ENCODE assay signal across 9 cellular contexts in the genomic region with DNA sequence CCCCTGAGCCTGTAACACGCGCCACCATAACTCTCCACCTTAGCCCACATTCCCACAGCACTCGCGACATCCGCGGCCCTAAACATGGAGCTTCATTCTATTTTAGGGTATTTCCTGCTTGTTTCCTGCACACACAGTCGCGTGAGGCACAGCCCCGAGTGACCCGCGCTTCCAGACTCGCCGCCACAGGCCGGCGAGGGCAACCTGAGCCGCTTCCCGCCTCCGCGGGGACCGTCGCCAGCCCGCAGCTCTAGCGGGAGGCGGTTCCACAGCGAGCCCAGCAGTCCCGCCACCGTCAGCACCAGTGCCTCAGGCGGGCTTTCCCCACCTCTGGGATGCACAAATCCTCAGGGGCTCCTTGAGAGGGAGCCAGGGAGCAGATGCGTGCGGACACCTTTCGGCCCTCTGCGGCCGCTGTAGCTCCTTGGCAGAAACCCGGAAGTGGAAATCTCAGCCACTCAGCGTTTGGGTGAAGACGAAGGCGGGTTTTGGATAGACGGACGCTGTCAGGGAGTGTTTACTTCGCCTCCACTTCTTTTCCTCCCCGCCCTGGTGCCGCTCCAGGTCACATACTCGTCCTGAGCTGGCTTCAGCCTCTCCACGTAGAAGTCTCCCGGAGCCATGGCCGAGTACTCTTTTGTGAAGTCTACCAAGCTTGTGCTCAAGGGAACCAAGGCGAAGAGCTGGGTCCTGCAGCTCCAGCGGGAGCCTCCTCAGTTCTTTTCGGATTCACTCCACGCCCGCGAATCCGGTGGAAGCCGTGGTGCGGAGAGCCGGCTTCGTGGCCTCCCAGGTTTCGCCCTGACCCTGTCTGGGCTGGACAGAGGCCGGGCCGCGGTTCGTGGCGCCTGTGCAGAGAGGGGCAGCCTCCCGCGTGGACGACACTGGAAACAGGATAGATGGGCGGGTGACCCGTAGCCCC.
A peak's percentile ranks its signal among the peaks of the same experiment; 100 is the strongest.
DNase-seq lines count a peak whose midpoint lies in the region; ATAC-seq, FAIRE-seq and TF ChIP-seq lines count a peak whose summit lies in the region.
"Had no signal": no experiment of that assay in that cellular context is flagged by ENCODE, and none has a peak within 500 bp of the region (broad histone marks: within the 10 kb centered on the region; RNA-seq: fewer than 3 reads in every experiment).

No MANE protein-coding gene starts in this region.

- intact Hi-C loops in K562 (cut with micrococcal nuclease) (loop anchor here (10.0 kb wide), 1 partner anchor 695 kb away; no protein-coding TSS in a partner anchor), uterus (cut with DNase I; ENCODE audit: low total_unique reads) (no loop called here)

- no peaks in the 10 kb centered on the region for H3K9me1 ChIP-seq in K562 (ENCODE audit: control insufficient read depth, insufficient read depth, low read length)

- TF ChIP-seq CTCF in A549 (IDR thresholded peaks at IDR 0.05) (peak; percentile 39; the same call in 2 of the 3 replicates), K562 (IDR thresholded peaks at IDR 0.05 in 2 of 3, conservative IDR thresholded peaks at IDR 0.05 in 1 of 3; ENCODE audit: insufficient read depth in 2 of 3, low read depth in 1 of 3, low read length in 3 of 3) (peak; percentile 62 to 79 (median 76)), uterus (IDR thresholded peaks at IDR 0.05) (no peak)

- no peak overlapping the region for H3K14ac ChIP-seq in mesenchymal stem cell (ENCODE audit: low read length in 2 of 2)

- H3K23ac ChIP-seq in mesenchymal stem cell (ENCODE audit: low read length in 2 of 2), result no peak overlapping the region

- H3K4ac ChIP-seq in mesenchymal stem cell (ENCODE audit: low read depth in 1 of 2, low read length in 2 of 2), result no peak overlapping the region

- H3K79me1 ChIP-seq in mesenchymal stem cell (replicated peaks; ENCODE audit: low read length, poor library complexity, severe bottlenecking), result no peaks in the 10 kb centered on the region

- DNase-seq in A549 (ENCODE audit: low read depth in 1 of 2, low spot score in 1 of 2), result peak; percentile 60 to 94
- peak; percentile 58 to 97 (median 71) for DNase-seq in K562 (ENCODE audit: extremely low read depth in 1 of 4, low spot score in 3 of 4)
- no peak for DNase-seq in mesenchymal stem cell
- DNase-seq in NCI-H146 (lab: John Stamatoyannopoulos, UW), result no peak
- no peak for DNase-seq in C1 segment of cervical spinal cord (lab: John Stamatoyannopoulos, UW)
- no peak for DNase-seq in uterus
- no peak for DNase-seq in DMS53 treated with DMSO at 0.1 percent for 48 hours (lab: John Stamatoyannopoulos, UW; ENCODE audit: unreplicated experiment)
- DNase-seq: dorsolateral prefrontal cortex had no signal

- H3K27me3 ChIP-seq in K562 (ENCODE audit: control insufficient read depth in 2 of 2, insufficient read depth in 2 of 2, low read length in 2 of 2) (no peaks in the 10 kb centered on the region), mesenchymal stem cell (ENCODE audit: control insufficient read depth in 1 of 2, insufficient read depth in 1 of 2, low read length in 2 of 2) (no peaks in the 10 kb centered on the region), uterus (no peaks in the 10 kb centered on the region)

- H2BK5ac ChIP-seq in mesenchymal stem cell (ENCODE audit: low read depth, low read length, poor library complexity, severe bottlenecking), result no peak overlapping the region

- TF ChIP-seq RAD21 in A549 (conservative IDR thresholded peaks at IDR 0.05 in 1 of 2, IDR thresholded peaks at IDR 0.05 in 1 of 2) (peak in 1 of 2 experiments; percentile 16; a peak in 1 of 5 replicates), K562 (CRISPR knock-in tag; conservative IDR thresholded peaks at IDR 0.05 in 1 of 2, IDR thresholded peaks at IDR 0.05 in 1 of 2) (peak in 1 of 2 experiments; percentile 25; a peak in 2 of 4 replicates)

- no peak for TF ChIP-seq EP300 in A549 (IDR thresholded peaks at IDR 0.05)
- TF ChIP-seq EP300 in K562 (IDR thresholded peaks at IDR 0.05; ENCODE audit: low read length), result peak; percentile 37; the same call in 1 of the 2 replicates

- H2BK120ac ChIP-seq in mesenchymal stem cell (ENCODE audit: low read depth, low read length), result no peak overlapping the region

- WGBS in A549 (ENCODE audit: missing lambda C conversion rate), result 18% methylated on average over 53 of the region's 68 CpGs
- 4% methylated on average over 66 of the region's 68 CpGs for WGBS in K562 (ENCODE audit: insufficient coverage, low coverage, missing lambda C conversion rate)
- WGBS in mesenchymal stem cell, result 84% methylated on average over 65 of the region's 68 CpGs

- H3K79me2 ChIP-seq in K562 (ENCODE audit: control insufficient read depth, insufficient read depth, low read length), result peaks cover 26% of the 10 kb centered on the region

- H3K4me2 ChIP-seq in A549 (peak overlapping the region; percentile 71), K562 (ENCODE audit: insufficient read depth, low read length) (peak overlapping the region; percentile 76), mesenchymal stem cell (ENCODE audit: low read length, poor library complexity, severe bottlenecking) (no peak overlapping the region)

- H3K36me3 ChIP-seq in K562 (ENCODE audit: control insufficient read depth, insufficient read depth, low read length) (no peaks in the 10 kb centered on the region), mesenchymal stem cell (ENCODE audit: control insufficient read depth in 1 of 2, insufficient read depth in 2 of 2, low read depth in 1 of 2, low read length in 2 of 2) (no peaks in the 10 kb centered on the region), uterus (no peaks in the 10 kb centered on the region)

- no peak overlapping the region for H2BK15ac ChIP-seq in mesenchymal stem cell (ENCODE audit: low read depth, poor library complexity, severe bottlenecking)

- H4K91ac ChIP-seq in mesenchymal stem cell (ENCODE audit: low read length), result no peak overlapping the region

- CTCF ChIA-PET in A549 (lab: Yijun Ruan, JAX) (interaction anchor here (0.6 to 1.2 kb wide), 3 partner anchors 23 to 707 kb away, joined by 3 to 4 read pairs (median 3); no protein-coding TSS in a partner anchor), K562 (lab: Yijun Ruan, JAX; ENCODE audit: low intra/inter-chr PET ratio) (no interaction called here)

- H3K27ac ChIP-seq in A549 (peak overlapping the region; percentile 58 to 94), K562 (ENCODE audit: extremely low read depth, low read depth, low read length) (peak overlapping the region; percentile 66), mesenchymal stem cell (ENCODE audit: low read length, poor library complexity, severe bottlenecking) (no peak overlapping the region), uterus (no peak overlapping the region)
- H3K27ac ChIP-seq: dorsolateral prefrontal cortex had no signal

- BruUV-seq in K562 (replicated peaks; lab: Mats Ljungman, UMichigan), result no TSS peak

- H2AK5ac ChIP-seq in mesenchymal stem cell (ENCODE audit: low read length, severe bottlenecking), result no peak overlapping the region

- H4K8ac ChIP-seq in mesenchymal stem cell (ENCODE audit: low read length), result no peak overlapping the region

- peak; percentile 100 for ATAC-seq in A549
- peak; percentile 99 for ATAC-seq in HG02759 (IDR thresholded peaks at IDR 0.05; ENCODE audit: unreplicated experiment)
- peak; percentile 99 for ATAC-seq in K562

- no peak for FAIRE-seq in A549 (lab: Jason Lieb, UNC)
- no peak for FAIRE-seq in K562 (lab: Jason Lieb, UNC)

- H3K18ac ChIP-seq in mesenchymal stem cell (ENCODE audit: low read depth in 1 of 2, low read length in 2 of 2), result no peak overlapping the region

- no peaks in the 10 kb centered on the region for H4K20me1 ChIP-seq in K562 (replicated peaks; ENCODE audit: control insufficient read depth, insufficient read depth, low read length)

- H3K4me3 ChIP-seq in A549 (peak overlapping the region; percentile 71), K562 (peak overlapping the region; percentile 53), mesenchymal stem cell (ENCODE audit: insufficient read depth in 1 of 2, low read depth in 1 of 2, low read length in 2 of 2) (peak overlapping the region in 1 of 2 experiments; percentile 72), uterus (no peak overlapping the region)

- no peak overlapping the region for H2BK12ac ChIP-seq in mesenchymal stem cell (ENCODE audit: low read length in 2 of 2)

- in situ Hi-C loops in K562 (cut with MboI), result loop anchor here (5.0 to 25.0 kb wide), 2 partner anchors 417 to 532 kb away; no protein-coding TSS in a partner anchor

- H3K4me1 ChIP-seq in A549 (no peaks in the 10 kb centered on the region), K562 (replicated peaks in 1 of 2; ENCODE audit: control insufficient read depth in 2 of 2, insufficient read depth in 2 of 2, low read length in 2 of 2) (peaks cover 0 to 6% of the 10 kb centered on the region in 2 experiments; a peak in 2 of 5 replicates), mesenchymal stem cell (ENCODE audit: control insufficient read depth, insufficient read depth, low read depth, low read length) (no peaks in the 10 kb centered on the region), uterus (no peaks in the 10 kb centered on the region)

- H3K9me3 ChIP-seq in A549, result no peaks in the 10 kb centered on the region
- H3K9me3 ChIP-seq in K562 (replicated peaks; ENCODE audit: control insufficient read depth, insufficient read depth, low read depth, low read length), result no peaks in the 10 kb centered on the region; the same call in none of the 2 replicates
- peaks cover 11% of the 10 kb centered on the region for H3K9me3 ChIP-seq in mesenchymal stem cell (ENCODE audit: control insufficient read depth, low read length)
- H3K9me3 ChIP-seq in uterus, result no peaks in the 10 kb centered on the region

- H2AFZ ChIP-seq in K562 (ENCODE audit: low read depth, low read length) (peak overlapping the region; percentile 89), mesenchymal stem cell (ENCODE audit: low read depth, low read length) (no peak overlapping the region)

- H3K9ac ChIP-seq in K562 (ENCODE audit: insufficient read depth in 1 of 2, low read depth in 2 of 2, low read length in 2 of 2), result peak overlapping the region; percentile 63 to 88
- H3K9ac ChIP-seq in mesenchymal stem cell (ENCODE audit: low read length), result peak overlapping the region; percentile 59

- TF ChIP-seq POLR2A in A549 (IDR thresholded peaks at IDR 0.05; ENCODE audit: low read length) (peak; percentile 52), K562 (conservative IDR thresholded peaks at IDR 0.05) (peak; percentile 61), uterus (IDR thresholded peaks at IDR 0.05) (no peak)

- POLR2A ChIA-PET in A549 (lab: Yijun Ruan, JAX), result interaction anchor here (0.6 kb wide), 1 partner anchor 705 kb away, joined by 3 read pairs; no protein-coding TSS in a partner anchor
- POLR2A ChIA-PET in K562 (lab: Yijun Ruan, JAX), result interaction anchor here (0.6 to 1.0 kb wide), 2 partner anchors 700 to 702 kb away, joined by 3 to 4 read pairs; no protein-coding TSS in a partner anchor

TF ChIP-seq in A549, 52 proteins besides CTCF, POLR2A, EP300 and RAD21 (continues in another document):
- TF ChIP-seq SMC3 (IDR thresholded peaks at IDR 0.05) (peak; percentile 28; the same call in 1 of the 3 replicates), EHF (CRISPR knock-in tag; IDR thresholded peaks at IDR 0.05) (no peak)

TF ChIP-seq in K562, 482 proteins besides CTCF, POLR2A, EP300 and RAD21 (continues in another document):
- peak in 1 of 2 experiments; percentile 21; a peak in 2 of 4 replicates for TF ChIP-seq HDAC1 (IDR thresholded peaks at IDR 0.05)

Comparison
In these comparisons a context has a peak if more than half of its experiments do, and no peak if none do; other contexts are left out.
1. DNase-seq: peak in A549 (2 of 2) and K562 (4 of 4); none in mesenchymal stem cell (single experiment), NCI-H146 (single experiment), C1 segment of cervical spinal cord (0 of 14), uterus (0 of 2) and DMS53 treated with DMSO at 0.1 percent for 48 hours (single experiment).
2. H3K27ac ChIP-seq: peak in A549 (2 of 2) and K562 (single experiment); none in mesenchymal stem cell (single experiment) and uterus (0 of 2).
3. H3K4me3 ChIP-seq: peak in A549 (single experiment) and K562 (single experiment); none in uterus (0 of 2).
4. CTCF ChIP-seq: peak in A549 (single experiment) and K562 (3 of 3); none in uterus (0 of 4).
5. POLR2A ChIP-seq: peak in A549 (single experiment) and K562 (single experiment); none in uterus (0 of 2).
6. Peak in every context shown above with its lines, with median percentiles within 50 percentile points of each other: ATAC-seq.